In genomic region chr1:243246916-243247315, GRCh38 we compare ENCODE assay signal across 14 cellular contexts. TPM values are rescaled to one million over a fixed set of nuclear protein-coding genes. Genes with fewer than 3 reads are reported as not detected.
DNase-seq lines count a peak whose midpoint lies in the region; ATAC-seq, FAIRE-seq and TF ChIP-seq lines count a peak whose summit lies in the region.
"Had no signal": no experiment of that assay in that cellular context is flagged by ENCODE, and none has a peak within 500 bp of the region (broad histone marks: within the 10 kb centered on the region; RNA-seq: fewer than 3 reads in every experiment).

No MANE protein-coding gene starts in this region.

- DNase-seq in right lobe of liver (no peak), HepG2 (ENCODE audit: low spot score) (no peak), SKM-1 treated with dmso at 0.1 percent for 144 hours (lab: John Stamatoyannopoulos, UW; ENCODE audit: unreplicated experiment) (peak; percentile 75), iris pigment epithelial cell (ENCODE audit: low read depth) (peak; percentile 39), NCI-H2029 (lab: John Stamatoyannopoulos, UW) (no peak), NCI-H82 treated with DMSO at 0.1 percent for 48 hours (lab: John Stamatoyannopoulos, UW; ENCODE audit: unreplicated experiment) (no peak), DMS153 (lab: John Stamatoyannopoulos, UW) (no peak)
- DNase-seq: ACHN; activated naive CD4-positive, alpha-beta T cell treated with Interleukin-2 at 50 U/mL for 16 hours; kidney; NCI-H774; sigmoid colon had no signal

- H3K4me2 ChIP-seq in HepG2 (ENCODE audit: low read depth, low read length), result no peak overlapping the region

- POLR2A ChIA-PET in HepG2 (lab: Yijun Ruan, JAX), result interaction anchor here (1.8 kb wide), 1 partner anchor 9 kb away, joined by 4 read pairs; the partner anchor contains the start of genes CEP170 and SDCCAG8

- no peak overlapping the region for H3K9ac ChIP-seq in HepG2 (ENCODE audit: insufficient read depth, low read depth, low read length)

- in situ Hi-C loops in HepG2 (cut with HindIII; ENCODE audit: extremely low pct_ligation_motif_present, low pct_unique_long_range_greater_than_20kb), result no loop called here

- H3K79me2 ChIP-seq in HepG2 (ENCODE audit: insufficient read depth, low read length), result peaks cover 83% of the 10 kb centered on the region

- H3K4me1 ChIP-seq in right lobe of liver (no peaks in the 10 kb centered on the region), HepG2 (ENCODE audit: insufficient read depth, low read length) (peaks cover 22% of the 10 kb centered on the region)

- CTCF ChIA-PET in HepG2 (lab: Yijun Ruan, JAX; ENCODE audit: low intra/inter-chr PET ratio, low total read pairs), result no interaction called here

- ATAC-seq in right lobe of liver, result peak; percentile 41 to 75 (median 62)
- ATAC-seq in HepG2, result no peak
- no peak for ATAC-seq in GM21526 (IDR thresholded peaks at IDR 0.05; ENCODE audit: low FRiP score, unreplicated experiment)
- ATAC-seq: K562 had no signal

- H2AFZ ChIP-seq in HepG2 (ENCODE audit: low read length), result no peak overlapping the region

- H3K9me3 ChIP-seq in right lobe of liver (no peaks in the 10 kb centered on the region), HepG2 (ENCODE audit: low read length) (no peaks in the 10 kb centered on the region)
- H3K9me3 ChIP-seq: sigmoid colon had no signal

- intact Hi-C loops in right lobe of liver (cut with DNase I) (no loop called here), HepG2 (cut with micrococcal nuclease; ENCODE audit: unreplicated experiment) (no loop called here)

- FAIRE-seq in HepG2 (lab: Jason Lieb, UNC), result no peak
- FAIRE-seq: K562, kidney had no signal

- H3K27me3 ChIP-seq in right lobe of liver (no peaks in the 10 kb centered on the region), HepG2 (ENCODE audit: control insufficient read depth in 1 of 2, insufficient read depth in 2 of 2, low read length in 2 of 2) (no peaks in the 10 kb centered on the region)
- H3K27me3 ChIP-seq: sigmoid colon had no signal

- no peak for TF ChIP-seq EP300 in HepG2 (IDR thresholded peaks at IDR 0.05; ENCODE audit: low read depth in 2 of 2, low read length in 2 of 2)
- no peak for TF ChIP-seq EP300 in HepG2 (CRISPR knock-in tag; IDR thresholded peaks at IDR 0.05; ENCODE audit: borderline replicate concordance)

- TF ChIP-seq CTCF in right lobe of liver (IDR thresholded peaks at IDR 0.05), result no peak
- no peak for TF ChIP-seq CTCF in HepG2 (CRISPR knock-in tag; IDR thresholded peaks at IDR 0.05)

- TF ChIP-seq RAD21 in HepG2 (CRISPR knock-in tag; IDR thresholded peaks at IDR 0.05), result no peak

- H4K20me1 ChIP-seq in HepG2 (ENCODE audit: insufficient read depth, low read length), result peaks cover 4% of the 10 kb centered on the region

- H3K4me3 ChIP-seq in right lobe of liver, result no peak overlapping the region
- H3K4me3 ChIP-seq in HepG2 (replicated peaks in 1 of 3; ENCODE audit: insufficient read depth in 1 of 3, low read depth in 2 of 3, low read length in 3 of 3), result no peak overlapping the region
- H3K4me3 ChIP-seq: K562, sigmoid colon had no signal

- no TSS peak for BruUV-seq in HepG2 (replicated peaks; lab: Mats Ljungman, UMichigan)

- no peak overlapping the region for H3K27ac ChIP-seq in right lobe of liver
- no peak overlapping the region for H3K27ac ChIP-seq in HepG2 (ENCODE audit: extremely low read length, insufficient read depth, low read length)

- H3K36me3 ChIP-seq in right lobe of liver (no peaks in the 10 kb centered on the region), HepG2 (replicated peaks in 1 of 2; ENCODE audit: control insufficient read depth in 1 of 2, insufficient read depth in 2 of 2, low read length in 2 of 2) (no peaks in the 10 kb centered on the region; a peak in 2 of 5 replicates)
- H3K36me3 ChIP-seq: sigmoid colon had no signal

- no peak for TF ChIP-seq POLR2A in right lobe of liver (IDR thresholded peaks at IDR 0.05)
- TF ChIP-seq POLR2A in HepG2 (IDR thresholded peaks at IDR 0.05; ENCODE audit: insufficient read depth in 1 of 2, low read depth in 2 of 2, low read length in 2 of 2), result no peak

- 56% methylated on average over 1 of the region's 1 CpG for WGBS in right lobe of liver (ENCODE audit: insufficient coverage, low coverage, low lambda C conversion rate, missing lambda C conversion rate)
- 97% methylated on average over 1 of the region's 1 CpG for WGBS in HepG2 (ENCODE audit: low lambda C conversion rate)

TF ChIP-seq in HepG2, 621 proteins besides CTCF, POLR2A, EP300 and RAD21:
- TF ChIP-seq ZNF777 (CRISPR knock-in tag; IDR thresholded peaks at IDR 0.05) (no peak), KLF6 (CRISPR knock-in tag; IDR thresholded peaks at IDR 0.05) (no peak), GFI1 (CRISPR knock-in tag; IDR thresholded peaks at IDR 0.05; ENCODE audit: borderline replicate concordance) (no peak), REXO4 (CRISPR knock-in tag; IDR thresholded peaks at IDR 0.05; ENCODE audit: borderline replicate concordance) (no peak), HNRNPL (IDR thresholded peaks at IDR 0.05; ENCODE audit: low read depth, low read length) (no peak), ONECUT2 (CRISPR knock-in tag; IDR thresholded peaks at IDR 0.05) (no peak), ZNF772 (CRISPR knock-in tag; IDR thresholded peaks at IDR 0.05) (no peak), JARID2 (CRISPR knock-in tag; IDR thresholded peaks at IDR 0.05; ENCODE audit: insufficient replicate concordance) (no peak), ZNF101 (CRISPR knock-in tag; IDR thresholded peaks at IDR 0.05; ENCODE audit: borderline replicate concordance, low read depth) (no peak), ATF5 (CRISPR knock-in tag; IDR thresholded peaks at IDR 0.05; ENCODE audit: low read depth) (no peak), ZNF326 (CRISPR knock-in tag; IDR thresholded peaks at IDR 0.05; ENCODE audit: borderline replicate concordance) (no peak), KLF11 (CRISPR knock-in tag; IDR thresholded peaks at IDR 0.05) (no peak)

RNA-seq across cellular contexts. Expression of gene CEP170, which starts 8.2 kb away (rescaled TPM):
- total RNA-seq in right lobe of liver (10 to 100 TPM; 12.6 to 24.6 (median 14.6) TPM), HepG2 (2016; rRNA removed; fragmentation: Illumina TruSeq; extraction: Trizol) (28.6 and 36.9 TPM in 2 replicates)
- 4.7 and 5.9 TPM in 2 replicates for total RNA-seq in HepG2 (2016; cell fraction: cytosol; rRNA removed; fragmentation: Illumina TruSeq; extraction: Trizol; ENCODE audit: low read depth)
- 29.1 and 30.1 TPM in 2 replicates for total RNA-seq in HepG2 (2016; cell fraction: insoluble cytoplasmic fraction; rRNA removed; fragmentation: Illumina TruSeq; extraction: Trizol)
- 7.6 and 11.5 TPM in 2 replicates for total RNA-seq in HepG2 (2016; cell fraction: membrane; rRNA removed; fragmentation: Illumina TruSeq; extraction: Trizol)
- 56.5 and 62.3 TPM in 2 replicates for total RNA-seq in HepG2 (2016; cell fraction: nucleus; rRNA removed; fragmentation: Illumina TruSeq; extraction: Trizol)
- polyA plus RNA-seq in HepG2 (2011; rRNA removed), result 18.5 and 23.0 TPM in 2 replicates
- polyA plus RNA-seq in HepG2 (2011; cell fraction: cytosol; rRNA removed), result 9.8 and 12.5 TPM in 2 replicates
- 27.0 and 34.5 TPM in 2 replicates for polyA plus RNA-seq in HepG2 (2011; cell fraction: nucleus; rRNA removed)
- 11.6 and 15.1 TPM in 2 replicates for polyA plus RNA-seq in HepG2 (2012)
- polyA plus RNA-seq in HepG2 (2016; cell fraction: cytosol; fragmentation: Illumina TruSeq; extraction: Trizol; ENCODE audit: low read depth), result 1.2 TPM in 2 replicates
- 26.8 and 28.6 TPM in 2 replicates for polyA plus RNA-seq in HepG2 (2016; cell fraction: insoluble cytoplasmic fraction; fragmentation: Illumina TruSeq; extraction: Trizol; ENCODE audit: low read depth)
- 2.4 and 3.3 TPM in 2 replicates for polyA plus RNA-seq in HepG2 (2016; cell fraction: membrane; fragmentation: Illumina TruSeq; extraction: Trizol; ENCODE audit: low read depth)
- polyA plus RNA-seq in HepG2 (2016; cell fraction: nucleus; fragmentation: Illumina TruSeq; extraction: Trizol; ENCODE audit: insufficient read depth, low read depth), result 36.6 and 37.9 TPM in 2 replicates
- 42.9 and 55.3 TPM in 2 replicates for polyA minus RNA-seq in HepG2 (2011; rRNA and poly(A)+ RNA removed; ENCODE audit: low replicate concordance)
- polyA minus RNA-seq in HepG2 (2011; cell fraction: cytosol; rRNA and poly(A)+ RNA removed), result 22.1 and 22.3 TPM in 2 replicates
- 155 and 161 TPM in 2 replicates for polyA minus RNA-seq in HepG2 (2011; cell fraction: nucleus; rRNA and poly(A)+ RNA removed)

RNA-seq across cellular contexts. Expression of gene SDCCAG8, which starts 8.9 kb away (rescaled TPM):
- total RNA-seq in right lobe of liver (10 to 100 TPM; 13.4 to 20.6 (median 15.6) TPM), HepG2 (2016; rRNA removed; fragmentation: Illumina TruSeq; extraction: Trizol) (9.5 and 10.1 TPM in 2 replicates)
- total RNA-seq in HepG2 (2016; cell fraction: cytosol; rRNA removed; fragmentation: Illumina TruSeq; extraction: Trizol; ENCODE audit: low read depth), result 22.4 and 23.3 TPM in 2 replicates
- 9.6 and 10.2 TPM in 2 replicates for total RNA-seq in HepG2 (2016; cell fraction: insoluble cytoplasmic fraction; rRNA removed; fragmentation: Illumina TruSeq; extraction: Trizol)
- total RNA-seq in HepG2 (2016; cell fraction: membrane; rRNA removed; fragmentation: Illumina TruSeq; extraction: Trizol), result 9.4 and 13.3 TPM in 2 replicates
- total RNA-seq in HepG2 (2016; cell fraction: nucleus; rRNA removed; fragmentation: Illumina TruSeq; extraction: Trizol), result 14.5 and 14.9 TPM in 2 replicates
- polyA plus RNA-seq in HepG2 (2011; rRNA removed), result 11.4 and 13.4 TPM in 2 replicates
- polyA plus RNA-seq in HepG2 (2011; cell fraction: cytosol; rRNA removed), result 5.1 and 5.9 TPM in 2 replicates
- polyA plus RNA-seq in HepG2 (2011; cell fraction: nucleus; rRNA removed), result 10.1 and 12.4 TPM in 2 replicates
- 9.1 and 9.7 TPM in 2 replicates for polyA plus RNA-seq in HepG2 (2012)
- polyA plus RNA-seq in HepG2 (2016; cell fraction: cytosol; fragmentation: Illumina TruSeq; extraction: Trizol; ENCODE audit: low read depth), result 1.4 and 2.3 TPM in 2 replicates
- polyA plus RNA-seq in HepG2 (2016; cell fraction: insoluble cytoplasmic fraction; fragmentation: Illumina TruSeq; extraction: Trizol; ENCODE audit: low read depth), result 9.1 and 12.0 TPM in 2 replicates
- 1.9 and 2.2 TPM in 2 replicates for polyA plus RNA-seq in HepG2 (2016; cell fraction: membrane; fragmentation: Illumina TruSeq; extraction: Trizol; ENCODE audit: low read depth)
- 10.0 and 12.7 TPM in 2 replicates for polyA plus RNA-seq in HepG2 (2016; cell fraction: nucleus; fragmentation: Illumina TruSeq; extraction: Trizol; ENCODE audit: insufficient read depth, low read depth)
- 4.4 and 8.7 TPM in 2 replicates for polyA minus RNA-seq in HepG2 (2011; rRNA and poly(A)+ RNA removed; ENCODE audit: low replicate concordance)
- polyA minus RNA-seq in HepG2 (2011; cell fraction: cytosol; rRNA and poly(A)+ RNA removed), result 5.3 and 6.1 TPM in 2 replicates
- polyA minus RNA-seq in HepG2 (2011; cell fraction: nucleus; rRNA and poly(A)+ RNA removed), result 22.0 and 40.3 TPM in 2 replicates

Comparison
In these comparisons a context has a peak if more than half of its experiments do, and no peak if none do; other contexts are left out.
1. ATAC-seq: peak in right lobe of liver (4 of 4); none in HepG2 (single experiment) and GM21526 (single experiment).
2. DNase-seq: peak in SKM-1 treated with dmso at 0.1 percent for 144 hours (single experiment) and iris pigment epithelial cell (single experiment); none in right lobe of liver (0 of 3), HepG2 (single experiment), NCI-H2029 (single experiment), NCI-H82 treated with DMSO at 0.1 percent for 48 hours (single experiment) and DMS153 (single experiment).